ENCODE assay signal across 22 cellular contexts in genomic region chr13:76314495-76314894, GRCh38.
"Had no signal": no experiment of that assay in that cellular context is flagged by ENCODE, and none has a peak within 500 bp of the region (broad histone marks: within the 10 kb centered on the region; RNA-seq: fewer than 3 reads in every experiment).

No MANE protein-coding gene starts in this region.

- H3K4me3 Mint-ChIP-seq: immature natural killer cell; naive B cell; nephron; stimulated activated naive B cell treated with anti-CD40 and anti-IgM and Interleukin-4, amounts not matched to agents 10 μg/mL and 1 μg/mL and 100 μg/mL, for 72 hours; stimulated activated naive CD8-positive, alpha-beta T cell treated with anti-CD3 and anti-CD28 coated beads, Interleukin-15, amount 100 ng/mL, for 72 hours had no signal

- H3K36me3 ChIP-seq: esophagus squamous epithelium, gastroesophageal sphincter, tibial nerve, upper lobe of right lung, vagina had no signal

- H3K27ac Mint-ChIP-seq: immature natural killer cell; naive B cell; nephron; stimulated activated naive B cell treated with anti-CD40 and anti-IgM and Interleukin-4, amounts not matched to agents 10 μg/mL and 1 μg/mL and 100 μg/mL, for 72 hours; stimulated activated naive CD8-positive, alpha-beta T cell treated with anti-CD3 and anti-CD28 coated beads, Interleukin-15, amount 100 ng/mL, for 72 hours had no signal

- H3K9me3 ChIP-seq: esophagus squamous epithelium, gastroesophageal sphincter, testis, tibial nerve, upper lobe of right lung, vagina had no signal

- H3K4me1 ChIP-seq: esophagus squamous epithelium, testis, tibial nerve, upper lobe of right lung, vagina had no signal

- H3K27me3 Mint-ChIP-seq: stimulated activated naive B cell treated with anti-CD40 and anti-IgM and Interleukin-4, amounts not matched to agents 10 μg/mL and 1 μg/mL and 100 μg/mL, for 72 hours; stimulated activated naive CD8-positive, alpha-beta T cell treated with anti-CD3 and anti-CD28 coated beads, Interleukin-15, amount 100 ng/mL, for 72 hours had no signal

- ATAC-seq: gastroesophageal sphincter; left cardiac atrium; sciatic nerve; stimulated activated naive B cell treated with anti-CD40 and anti-IgM and Interleukin-4, amounts not matched to agents 10 μg/mL and 1 μg/mL and 100 μg/mL, for 72 hours; stimulated activated naive CD8-positive, alpha-beta T cell treated with anti-CD3 and anti-CD28 coated beads, Interleukin-15, amount 100 ng/mL, for 72 hours; upper lobe of right lung had no signal

- H3K4me3 ChIP-seq: esophagus squamous epithelium, gastroesophageal sphincter, testis, tibial nerve, upper lobe of right lung, vagina had no signal

- H3K9me3 Mint-ChIP-seq: naive B cell; nephron; stimulated activated naive B cell treated with anti-CD40 and anti-IgM and Interleukin-4, amounts not matched to agents 10 μg/mL and 1 μg/mL and 100 μg/mL, for 72 hours; stimulated activated naive CD8-positive, alpha-beta T cell treated with anti-CD3 and anti-CD28 coated beads, Interleukin-15, amount 100 ng/mL, for 72 hours had no signal

- H3K4me1 Mint-ChIP-seq: immature natural killer cell; naive B cell; nephron; stimulated activated naive B cell treated with anti-CD40 and anti-IgM and Interleukin-4, amounts not matched to agents 10 μg/mL and 1 μg/mL and 100 μg/mL, for 72 hours; stimulated activated naive CD8-positive, alpha-beta T cell treated with anti-CD3 and anti-CD28 coated beads, Interleukin-15, amount 100 ng/mL, for 72 hours had no signal

- H3K27me3 ChIP-seq: esophagus squamous epithelium, gastroesophageal sphincter, testis, tibial nerve, upper lobe of right lung, vagina had no signal

- FAIRE-seq: endometrium, kidney had no signal

- H3K36me3 Mint-ChIP-seq: immature natural killer cell; naive B cell; stimulated activated naive B cell treated with anti-CD40 and anti-IgM and Interleukin-4, amounts not matched to agents 10 μg/mL and 1 μg/mL and 100 μg/mL, for 72 hours had no signal

- H3K27ac ChIP-seq: esophagus squamous epithelium, gastroesophageal sphincter, testis, tibial nerve, upper lobe of right lung, vagina had no signal

- DNase-seq: effector memory CD4-positive, alpha-beta T cell; esophagus squamous epithelium; foreskin fibroblast; glutamatergic neuron; immature natural killer cell; kidney; left cardiac atrium; mesendoderm; naive B cell; posterior cingulate gyrus; stimulated activated CD4-positive, alpha-beta T cell treated with anti-CD3 and anti-CD28 coated beads, Interleukin-2, amount 100 ng/mL, for 24 hours; stimulated activated CD4-positive, alpha-beta T cell treated with anti-CD3 and anti-CD28 coated beads, Interleukin-4, amount 100 ng/mL, for 4 hours; stimulated activated naive B cell treated with anti-CD40 and anti-IgM and Interleukin-4, amounts not matched to agents 10 μg/mL and 1 μg/mL and 100 μg/mL, for 72 hours; stimulated activated naive CD8-positive, alpha-beta T cell treated with anti-CD3 and anti-CD28 coated beads, Interleukin-15, amount 100 ng/mL, for 72 hours; testis; upper lobe of right lung had no signal
